1 cellular context compared by ENCODE assay signal in genomic region chr16:67311607-67312449, GRCh38.
A peak's percentile ranks its signal among the peaks of the same experiment; 100 is the strongest.
TF ChIP-seq lines count a peak whose summit lies in the region.

No MANE protein-coding gene starts in this region.

TF ChIP-seq in K562, 482 proteins besides CTCF, POLR2A, EP300 and RAD21 (continued from another document and continues in another):
- TF ChIP-seq ZMIZ1 (IDR thresholded peaks at IDR 0.05; ENCODE audit: low read depth in 2 of 2, low read length in 2 of 2) = no peak
- TF ChIP-seq FOSL1 (tag; conservative IDR thresholded peaks at IDR 0.05) = peak; percentile 94
- no peak for TF ChIP-seq POLR2B (IDR thresholded peaks at IDR 0.05; ENCODE audit: low read depth, partially characterized antibody)
- no peak for TF ChIP-seq PBX2 (CRISPR knock-in tag; IDR thresholded peaks at IDR 0.05; ENCODE audit: low read depth)
- TF ChIP-seq PBX2 (tag; conservative IDR thresholded peaks at IDR 0.05; ENCODE audit: low read depth) = peak; percentile 51
- 0 out of 2 replicates have a peak, but pooled peaks have one; percentile 22 for TF ChIP-seq SMARCC2 (IDR thresholded peaks at IDR 0.05; ENCODE audit: low read depth)
- no peak for TF ChIP-seq SREBF1 (IDR thresholded peaks at IDR 0.05; ENCODE audit: borderline replicate concordance, low read depth, low read length)
- TF ChIP-seq ZNF766 (CRISPR knock-in tag; conservative IDR thresholded peaks at IDR 0.05) = no peak
- no peak for TF ChIP-seq ATF2 (CRISPR knock-in tag; IDR thresholded peaks at IDR 0.05)
- TF ChIP-seq FUS (optimal IDR thresholded peaks at IDR 0.05; ENCODE audit: low read depth, low read length) = no peak
- 0 out of 2 replicates have a peak, but pooled peaks have one; percentile 27 for TF ChIP-seq ATF7 (IDR thresholded peaks at IDR 0.05)
- TF ChIP-seq ZNF316 (IDR thresholded peaks at IDR 0.05) = no peak
- no peak for TF ChIP-seq NFRKB (IDR thresholded peaks at IDR 0.05; ENCODE audit: low read depth)
- peak; percentile 31; the same call in 1 of the 2 replicates for TF ChIP-seq MTA3 (IDR thresholded peaks at IDR 0.05; ENCODE audit: borderline replicate concordance)
- TF ChIP-seq CSDE1 (IDR thresholded peaks at IDR 0.05) = no peak
- no peak for TF ChIP-seq CHCHD3 (CRISPR knock-in tag; IDR thresholded peaks at IDR 0.05)
- TF ChIP-seq JUN (IDR thresholded peaks at IDR 0.05; ENCODE audit: borderline replicate concordance, low read depth, low read length) = peak; percentile 62
- TF ChIP-seq JUN (CRISPR knock-in tag; IDR thresholded peaks at IDR 0.05; ENCODE audit: borderline replicate concordance) = no peak
- TF ChIP-seq MEIS2 (IDR thresholded peaks at IDR 0.05; ENCODE audit: partially characterized antibody) = peak; percentile 79
- no peak for TF ChIP-seq NFE2 (IDR thresholded peaks at IDR 0.05; ENCODE audit: low read depth)
- 0 out of 2 replicates have a peak, but pooled peaks have one; percentile 8 for TF ChIP-seq C11orf30 (IDR thresholded peaks at IDR 0.05; ENCODE audit: low read depth)
- TF ChIP-seq NFIC (IDR thresholded peaks at IDR 0.05) = 0 out of 2 replicates have a peak, but pooled peaks have one; percentile 29
- no peak for TF ChIP-seq BHLHE40 (IDR thresholded peaks at IDR 0.05; ENCODE audit: low read length)
- no peak for TF ChIP-seq ZNF696 (CRISPR knock-in tag; conservative IDR thresholded peaks at IDR 0.05)
- TF ChIP-seq NCOA1 (IDR thresholded peaks at IDR 0.05; ENCODE audit: low read depth) = 0 out of 2 replicates have a peak, but pooled peaks have one; percentile 20
- TF ChIP-seq HBP1 (CRISPR knock-in tag; IDR thresholded peaks at IDR 0.05) = 0 out of 2 replicates have a peak, but pooled peaks have one; percentile 47
- TF ChIP-seq ZBTB12 (CRISPR knock-in tag; IDR thresholded peaks at IDR 0.05) = 0 out of 2 replicates have a peak, but pooled peaks have one; percentile 20
- no peak for TF ChIP-seq THAP7 (CRISPR knock-in tag; IDR thresholded peaks at IDR 0.05)
- TF ChIP-seq TSHZ1 (CRISPR knock-in tag; IDR thresholded peaks at IDR 0.05) = no peak
- TF ChIP-seq JUND (IDR thresholded peaks at IDR 0.05; ENCODE audit: borderline replicate concordance, low read depth, low read length) = peak; percentile 71; the same call in 1 of the 2 replicates
- TF ChIP-seq JUND (tag; IDR thresholded peaks at IDR 0.05; ENCODE audit: borderline replicate concordance, low read depth, low read length) = peak; percentile 72; the same call in 2 of the 3 replicates
- no peak for TF ChIP-seq ZNF24 (IDR thresholded peaks at IDR 0.05)
- TF ChIP-seq EHMT2 (IDR thresholded peaks at IDR 0.05) = 0 out of 2 replicates have a peak, but pooled peaks have one; percentile 19
- peak; percentile 26 for TF ChIP-seq NEUROD1 (IDR thresholded peaks at IDR 0.05; ENCODE audit: borderline replicate concordance, low read depth, low read length, partially characterized antibody)
- 0 out of 2 replicates have a peak, but pooled peaks have one; percentile 25 for TF ChIP-seq CTBP1 (IDR thresholded peaks at IDR 0.05; ENCODE audit: borderline replicate concordance)
- TF ChIP-seq ZNF263 (CRISPR knock-in tag; IDR thresholded peaks at IDR 0.05; ENCODE audit: borderline replicate concordance) = no peak
- TF ChIP-seq ZNF280B (CRISPR knock-in tag; IDR thresholded peaks at IDR 0.05) = no peak
- TF ChIP-seq FOXM1 (IDR thresholded peaks at IDR 0.05; ENCODE audit: low read depth) = no peak
- no peak for TF ChIP-seq FOXM1 (CRISPR knock-in tag; IDR thresholded peaks at IDR 0.05; ENCODE audit: low read depth)
- no peak for TF ChIP-seq ZKSCAN1 (IDR thresholded peaks at IDR 0.05; ENCODE audit: low read depth, low read length)
- no peak for TF ChIP-seq PTBP1 (IDR thresholded peaks at IDR 0.05; ENCODE audit: low read depth, low read length)
- no peak for TF ChIP-seq ZBED1 (IDR thresholded peaks at IDR 0.05)
- TF ChIP-seq NRF1 (conservative IDR thresholded peaks at IDR 0.05 in 1 of 2, IDR thresholded peaks at IDR 0.05 in 1 of 2) = 0 out of 4 replicates have a peak, but pooled peaks of 1 of the 2 experiments have one; percentile 31
- no peak for TF ChIP-seq ZC3H4 (CRISPR knock-in tag; IDR thresholded peaks at IDR 0.05; ENCODE audit: borderline replicate concordance)
- TF ChIP-seq HDAC2 (IDR thresholded peaks at IDR 0.05) = no peak
- TF ChIP-seq ATF1 (CRISPR knock-in tag; IDR thresholded peaks at IDR 0.05) = no peak
- TF ChIP-seq ATF1 (tag; IDR thresholded peaks at IDR 0.05) = peak; percentile 64
- TF ChIP-seq RBM15 (IDR thresholded peaks at IDR 0.05; ENCODE audit: insufficient read depth, low read length) = no peak
- 0 out of 4 replicates have a peak, but pooled peaks of 1 of the 2 experiments have one; percentile 22 for TF ChIP-seq MLLT1 (IDR thresholded peaks at IDR 0.05)
- peak; percentile 12; the same call in 1 of the 2 replicates for TF ChIP-seq DPF2 (IDR thresholded peaks at IDR 0.05)
- no peak for TF ChIP-seq CXXC5 (CRISPR knock-in tag; IDR thresholded peaks at IDR 0.05)
- TF ChIP-seq MAFF (IDR thresholded peaks at IDR 0.05; ENCODE audit: low read length) = no peak
